Comparison of ENCODE assay signal across 13 cellular contexts in genomic region chr1:162710349-162710748, GRCh38.
DNase-seq lines count a peak whose midpoint lies in the region; ATAC-seq and TF ChIP-seq lines count a peak whose summit lies in the region.
"Had no signal": no experiment of that assay in that cellular context is flagged by ENCODE, and none has a peak within 500 bp of the region (broad histone marks: within the 10 kb centered on the region; RNA-seq: fewer than 3 reads in every experiment).

No MANE protein-coding gene starts in this region.

- H3K27me3 Mint-ChIP-seq in CD4-positive, alpha-beta T cell: no peaks in the 10 kb centered on the region
- no peaks in the 10 kb centered on the region for H3K27me3 Mint-ChIP-seq in WTC11 (ENCODE audit: low read depth)

- no peak for DNase-seq in AG04450 (ENCODE audit: low read depth, low spot score)
- no peak for DNase-seq in SK-N-SH
- DNase-seq in Right ventricle myocardium superior: no peak
- no peak for DNase-seq in CD4-positive, alpha-beta T cell
- DNase-seq in NCI-H2029 (lab: John Stamatoyannopoulos, UW): no peak
- no peak for DNase-seq in WTC11 (ENCODE audit: low spot score)
- DNase-seq: activated CD4-positive, alpha-beta T cell treated with anti-CD3 and anti-CD28 coated beads, Interleukin-2, amount 10 ng/mL, durations not matched to agents 24 days and 14 days; H7; naive B cell; small intestine had no signal

- TF ChIP-seq RAD21 in SK-N-SH (IDR thresholded peaks at IDR 0.05; ENCODE audit: low read length): no peak

- peaks cover 8 to 38% of the 10 kb centered on the region in 2 experiments for H3K36me3 ChIP-seq in SK-N-SH (replicated peaks in 1 of 2; ENCODE audit: control insufficient read depth in 1 of 2, insufficient read depth in 2 of 2, low read length in 1 of 2)
- no peaks in the 10 kb centered on the region for H3K36me3 ChIP-seq in rectal smooth muscle tissue (ENCODE audit: control insufficient read depth, insufficient read depth, low read length)

- H3K27me3 ChIP-seq in AG04450 (ENCODE audit: control insufficient read depth, insufficient read depth, low read length) (no peaks in the 10 kb centered on the region), SK-N-SH (ENCODE audit: insufficient read depth) (no peaks in the 10 kb centered on the region), rectal smooth muscle tissue (ENCODE audit: control insufficient read depth, insufficient read depth, low read length) (no peaks in the 10 kb centered on the region)
- H3K27me3 ChIP-seq in CD4-positive, alpha-beta T cell (ENCODE audit: control insufficient read depth, insufficient read depth, low read length): no peaks in the 10 kb centered on the region

- H3K4me3 ChIP-seq in AG04450 (ENCODE audit: low read depth, low read length) (no peak overlapping the region), SK-N-SH (ENCODE audit: low read depth in 2 of 2, low read length in 1 of 2) (no peak overlapping the region), rectal smooth muscle tissue (ENCODE audit: low read length) (peak overlapping the region; percentile 45)

- no peak overlapping the region for H3K4me3 Mint-ChIP-seq in CD4-positive, alpha-beta T cell
- H3K4me3 Mint-ChIP-seq in WTC11: no peak overlapping the region
- H3K4me3 Mint-ChIP-seq: activated CD4-positive, alpha-beta T cell treated with anti-CD3 and anti-CD28 coated beads, Interleukin-2, amount 10 ng/mL, durations not matched to agents 24 days and 14 days; B cell; naive B cell had no signal

- no peak overlapping the region for H2AFZ ChIP-seq in SK-N-SH (ENCODE audit: low read depth)

- H3K4me1 ChIP-seq in SK-N-SH (ENCODE audit: control insufficient read depth in 1 of 2, insufficient read depth in 2 of 2, low read depth in 1 of 2, low read length in 1 of 2) (peaks cover 23 to 28% of the 10 kb centered on the region in 2 experiments), rectal smooth muscle tissue (ENCODE audit: control insufficient read depth, insufficient read depth, low read length) (peaks cover 35% of the 10 kb centered on the region)

- CTCF ChIA-PET in AG04450 (lab: Charles Lee): interaction anchor here (1.3 kb wide), 1 partner anchor 17 kb away, joined by 4 read pairs; no protein-coding TSS in a partner anchor
- CTCF ChIA-PET in SK-N-SH (lab: Yijun Ruan, JAX): no interaction called here
- CTCF ChIA-PET in CD4-positive, alpha-beta T cell (lab: Charles Lee): no interaction called here
- CTCF ChIA-PET in WTC11 (lab: Charles Lee): no interaction called here

- H3K27ac ChIP-seq in AG04450 (ENCODE audit: low read depth, low read length): peak overlapping the region; percentile 58
- H3K27ac ChIP-seq in SK-N-SH (ENCODE audit: low read depth in 2 of 2, low read length in 1 of 2): peak overlapping the region; percentile 47 to 77
- H3K27ac ChIP-seq in rectal smooth muscle tissue (ENCODE audit: low read depth, low read length): peak overlapping the region; percentile 88
- no peak overlapping the region for H3K27ac ChIP-seq in CD4-positive, alpha-beta T cell (ENCODE audit: low read depth, low read length)

- H3K9me2 ChIP-seq in SK-N-SH: no peaks in the 10 kb centered on the region

- peaks cover 4% of the 10 kb centered on the region for H3F3A ChIP-seq in SK-N-SH (replicated peaks; ENCODE audit: insufficient read depth)

- H3K9me3 ChIP-seq in AG04450 (ENCODE audit: control insufficient read depth, insufficient read depth, low read length) (no peaks in the 10 kb centered on the region), SK-N-SH (no peaks in the 10 kb centered on the region)
- no peaks in the 10 kb centered on the region for H3K9me3 ChIP-seq in CD4-positive, alpha-beta T cell (ENCODE audit: control insufficient read depth, low read length)

- no peak overlapping the region for H3K27ac Mint-ChIP-seq in CD4-positive, alpha-beta T cell
- H3K27ac Mint-ChIP-seq in WTC11: no peak overlapping the region
- H3K27ac Mint-ChIP-seq: activated CD4-positive, alpha-beta T cell treated with anti-CD3 and anti-CD28 coated beads, Interleukin-2, amount 10 ng/mL, durations not matched to agents 24 days and 14 days; B cell; naive B cell had no signal

- no peak for TF ChIP-seq EP300 in SK-N-SH (IDR thresholded peaks at IDR 0.05; ENCODE audit: borderline replicate concordance in 1 of 2, low read depth in 1 of 2, low read length in 1 of 2)

- H3K4me2 ChIP-seq in SK-N-SH: peak overlapping the region; percentile 36

- peaks cover 95% of the 10 kb centered on the region for H3K79me2 ChIP-seq in SK-N-SH (ENCODE audit: insufficient read depth)

- intact Hi-C loops in Right ventricle myocardium superior (cut with DNase I): no loop called here
- intact Hi-C loops in CD4-positive, alpha-beta T cell (cut with DNase I, micrococcal nuclease): no loop called here

- TF ChIP-seq CTCF in AG04450 (IDR thresholded peaks at IDR 0.05; ENCODE audit: low read depth, low read length): no peak
- TF ChIP-seq CTCF in SK-N-SH (IDR thresholded peaks at IDR 0.05): no peak
- TF ChIP-seq CTCF in CD4-positive, alpha-beta T cell (IDR thresholded peaks at IDR 0.05): no peak
- no peak for TF ChIP-seq CTCF in WTC11 (IDR thresholded peaks at IDR 0.05)

- H3K36me3 Mint-ChIP-seq in CD4-positive, alpha-beta T cell (ENCODE audit: low read depth): no peaks in the 10 kb centered on the region
- no peaks in the 10 kb centered on the region for H3K36me3 Mint-ChIP-seq in WTC11
- H3K36me3 Mint-ChIP-seq: naive B cell had no signal

- POLR2A ChIA-PET in AG04450 (lab: Yijun Ruan, JAX): interaction anchor here (0.8 to 1.1 kb wide), 3 partner anchors 14 to 80 kb away, joined by 3 to 5 read pairs (median 4); no protein-coding TSS in a partner anchor
- POLR2A ChIA-PET in SK-N-SH (lab: Yijun Ruan, JAX): no interaction called here
- POLR2A ChIA-PET in CD4-positive, alpha-beta T cell (lab: Charles Lee): no interaction called here
- POLR2A ChIA-PET in WTC11 (lab: Charles Lee): interaction anchor here (0.6 kb wide), 1 partner anchor 279 kb away, joined by 3 read pairs; no protein-coding TSS in a partner anchor

- H4K20me1 ChIP-seq in SK-N-SH (ENCODE audit: insufficient read depth): peaks cover 63% of the 10 kb centered on the region

- H3K9ac ChIP-seq in SK-N-SH (no peak overlapping the region), rectal smooth muscle tissue (ENCODE audit: low read length) (no peak overlapping the region)

- no peaks in the 10 kb centered on the region for H3K4me1 Mint-ChIP-seq in CD4-positive, alpha-beta T cell (ENCODE audit: low read depth)
- H3K4me1 Mint-ChIP-seq in WTC11: no peaks in the 10 kb centered on the region
- H3K4me1 Mint-ChIP-seq: activated CD4-positive, alpha-beta T cell treated with anti-CD3 and anti-CD28 coated beads, Interleukin-2, amount 10 ng/mL, durations not matched to agents 24 days and 14 days; B cell; naive B cell had no signal

- WGBS in SK-N-SH (ENCODE audit: low lambda C conversion rate): 92% methylated on average over 1 of the region's 1 CpG

- H3K9me3 Mint-ChIP-seq in CD4-positive, alpha-beta T cell: no peaks in the 10 kb centered on the region
- no peaks in the 10 kb centered on the region for H3K9me3 Mint-ChIP-seq in WTC11
- H3K9me3 Mint-ChIP-seq: activated CD4-positive, alpha-beta T cell treated with anti-CD3 and anti-CD28 coated beads, Interleukin-2, amount 10 ng/mL, durations not matched to agents 24 days and 14 days; naive B cell had no signal

- peak; percentile 45 for ATAC-seq in Right ventricle myocardium superior (ENCODE audit: poor library complexity)
- ATAC-seq in CD4-positive, alpha-beta T cell (ENCODE audit: poor library complexity): no peak
- ATAC-seq in WTC11: no peak
- no peak for ATAC-seq in GM21717 (IDR thresholded peaks at IDR 0.05; ENCODE audit: unreplicated experiment)

TF ChIP-seq in WTC11, 78 proteins besides CTCF, POLR2A, EP300 and RAD21 (continues in another document):
- TF ChIP-seq USF1 (CRISPR knock-in tag; IDR thresholded peaks at IDR 0.05): no peak
- TF ChIP-seq GRHL2 (CRISPR knock-in tag; IDR thresholded peaks at IDR 0.05; ENCODE audit: insufficient replicate concordance, severe bottlenecking): no peak
- TF ChIP-seq CBFB (CRISPR knock-in tag; IDR thresholded peaks at IDR 0.05; ENCODE audit: low read depth): no peak
- no peak for TF ChIP-seq ZNF532 (CRISPR knock-in tag; IDR thresholded peaks at IDR 0.05; ENCODE audit: borderline replicate concordance)
- no peak for TF ChIP-seq MXD4 (CRISPR knock-in tag; IDR thresholded peaks at IDR 0.05; ENCODE audit: borderline replicate concordance)
- TF ChIP-seq RELA (CRISPR knock-in tag; IDR thresholded peaks at IDR 0.05; ENCODE audit: borderline replicate concordance): no peak

Comparison
In these comparisons a context has a peak if more than half of its experiments do, and no peak if none do; other contexts are left out.
1. POLR2A ChIA-PET loops: an anchor here in AG04450 (0.8 to 1.1 kb wide) and WTC11 (0.6 kb wide); none called in SK-N-SH and CD4-positive, alpha-beta T cell.